Comparison of ENCODE assay signal across 8 cellular contexts in the genomic region with DNA sequence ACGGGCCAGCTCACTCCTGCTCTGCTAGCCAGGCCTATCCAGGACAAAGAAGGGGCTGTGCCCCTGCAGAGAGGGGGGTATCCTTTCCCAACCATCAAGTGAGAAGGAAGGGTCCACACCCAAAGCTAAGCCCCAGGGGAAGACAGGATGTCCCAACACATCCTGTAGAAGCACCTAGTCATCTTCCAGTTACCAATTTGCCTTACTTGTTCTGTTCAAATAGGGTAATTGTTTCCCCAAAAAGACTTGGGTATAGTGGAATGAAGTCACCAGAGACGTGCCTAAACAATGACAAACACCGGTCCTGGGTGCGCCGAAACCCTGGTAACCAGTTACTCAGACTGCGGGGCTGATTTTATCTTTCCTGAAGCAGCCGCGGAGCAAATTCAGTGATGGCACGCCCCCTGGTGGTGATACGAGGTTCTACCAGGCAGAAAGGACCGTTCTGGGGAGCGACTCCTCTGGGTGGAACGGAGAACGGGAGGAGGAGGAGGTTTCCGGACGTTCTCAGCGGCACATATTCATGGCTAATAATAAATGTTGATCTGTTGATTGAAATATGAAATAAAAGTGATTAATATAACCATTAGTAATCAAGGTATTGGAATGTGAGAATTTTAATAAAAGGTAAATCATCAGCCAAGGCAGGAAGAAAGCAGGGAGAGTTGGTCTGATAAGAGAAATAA. TPM values are rescaled to one million over a fixed set of nuclear protein-coding genes. Genes with fewer than 3 reads are reported as not detected.
DNase-seq lines count a peak whose midpoint lies in the region; ATAC-seq and TF ChIP-seq lines count a peak whose summit lies in the region.

No MANE protein-coding gene starts in this region.

- H3K27me3 ChIP-seq in AG04450 (ENCODE audit: control insufficient read depth, insufficient read depth, low read length) (no peaks in the 10 kb centered on the region), WERI-Rb-1 (ENCODE audit: insufficient read depth, low read depth, severe bottlenecking) (no peaks in the 10 kb centered on the region), breast epithelium (no peaks in the 10 kb centered on the region)

- H3K27ac ChIP-seq in AG04450 (ENCODE audit: low read depth, low read length) (no peak overlapping the region), WERI-Rb-1 (no peak overlapping the region), breast epithelium (peak overlapping the region; percentile 4 to 33)

- H3K4me3 ChIP-seq in AG04450 (ENCODE audit: low read depth, low read length): no peak overlapping the region
- H3K4me3 ChIP-seq in WERI-Rb-1 (ENCODE audit: low read depth, low read length): no peak overlapping the region
- peak overlapping the region in 1 of 3 donors; percentile 42 for H3K4me3 ChIP-seq in breast epithelium

- CTCF ChIA-PET in AG04450 (lab: Charles Lee): interaction anchor here (0.6 to 4.5 kb wide), 11 partner anchors 9 to 316 kb away, joined by 3 to 48 read pairs (median 4); no protein-coding TSS in a partner anchor

- intact Hi-C loops in breast epithelium (cut with DNase I; ENCODE audit: low total_unique reads): no loop called here

- peaks cover 0 to 12% of the 10 kb centered on the region in 2 donors for H3K4me1 ChIP-seq in breast epithelium

- ATAC-seq in GM18907 (IDR thresholded peaks at IDR 0.05; ENCODE audit: unreplicated experiment) (peak; percentile 81), HG03159 (IDR thresholded peaks at IDR 0.05; ENCODE audit: unreplicated experiment) (peak; percentile 86)

- DNase-seq in AG04450 (ENCODE audit: low read depth, low spot score) (peak; percentile 63), NCI-H2227 (lab: John Stamatoyannopoulos, UW; ENCODE audit: unreplicated experiment) (peak; percentile 92), WERI-Rb-1 (peak; percentile 94), breast epithelium (ENCODE audit: low spot score in 2 of 2) (peak; percentile 74 to 90), inferior parietal cortex (ENCODE audit: extremely low spot score) (peak; percentile 97)
- peak; percentile 90 for DNase-seq in stimulated activated CD4-positive, alpha-beta T cell treated with anti-CD3 and anti-CD28 coated beads, Interleukin-12 subunit alpha, Interleukin-12 subunit beta, amount 100 ng/mL, for 4 hours

- TF ChIP-seq POLR2A in breast epithelium (IDR thresholded peaks at IDR 0.05): no peak

- H3K36me3 ChIP-seq in WERI-Rb-1: no peaks in the 10 kb centered on the region
- H3K36me3 ChIP-seq in breast epithelium: no peaks in the 10 kb centered on the region

- peak; percentile 98 for TF ChIP-seq CTCF in AG04450 (IDR thresholded peaks at IDR 0.05; ENCODE audit: low read depth, low read length)
- TF ChIP-seq CTCF in WERI-Rb-1 (IDR thresholded peaks at IDR 0.05; ENCODE audit: low read depth, low read length): peak; percentile 90
- TF ChIP-seq CTCF in breast epithelium (IDR thresholded peaks at IDR 0.05): peak; percentile 81 to 98 (median 96)

- POLR2A ChIA-PET in AG04450 (lab: Yijun Ruan, JAX): no interaction called here

- H3K9me3 ChIP-seq in AG04450 (ENCODE audit: control insufficient read depth, insufficient read depth, low read length) (no peaks in the 10 kb centered on the region), WERI-Rb-1 (ENCODE audit: severe bottlenecking) (no peaks in the 10 kb centered on the region), breast epithelium (no peaks in the 10 kb centered on the region)

RNA-seq across cellular contexts. Expression of gene PPP1R21, which starts 19.9 kb away (rescaled TPM):
- 25.5 and 26.9 TPM in 2 replicates for polyA plus RNA-seq in AG04450 (2011; rRNA removed)
- 15.7 and 16.0 TPM in 2 replicates for polyA minus RNA-seq in AG04450 (2011; rRNA and poly(A)+ RNA removed)
- total RNA-seq in breast epithelium: 10 to 100 TPM; 26.5 to 37.0 (median 36.4) TPM

Comparison
In these comparisons a context has a peak if more than half of its experiments do, and no peak if none do; other contexts are left out.
1. H3K27ac ChIP-seq: peak in breast epithelium (2 of 2); none in AG04450 (single experiment) and WERI-Rb-1 (single experiment).
2. Peak in every context shown above with its lines, with median percentiles within 50 percentile points of each other: DNase-seq and CTCF ChIP-seq.